ENCODE assay signal across 8 cellular contexts in the genomic region with DNA sequence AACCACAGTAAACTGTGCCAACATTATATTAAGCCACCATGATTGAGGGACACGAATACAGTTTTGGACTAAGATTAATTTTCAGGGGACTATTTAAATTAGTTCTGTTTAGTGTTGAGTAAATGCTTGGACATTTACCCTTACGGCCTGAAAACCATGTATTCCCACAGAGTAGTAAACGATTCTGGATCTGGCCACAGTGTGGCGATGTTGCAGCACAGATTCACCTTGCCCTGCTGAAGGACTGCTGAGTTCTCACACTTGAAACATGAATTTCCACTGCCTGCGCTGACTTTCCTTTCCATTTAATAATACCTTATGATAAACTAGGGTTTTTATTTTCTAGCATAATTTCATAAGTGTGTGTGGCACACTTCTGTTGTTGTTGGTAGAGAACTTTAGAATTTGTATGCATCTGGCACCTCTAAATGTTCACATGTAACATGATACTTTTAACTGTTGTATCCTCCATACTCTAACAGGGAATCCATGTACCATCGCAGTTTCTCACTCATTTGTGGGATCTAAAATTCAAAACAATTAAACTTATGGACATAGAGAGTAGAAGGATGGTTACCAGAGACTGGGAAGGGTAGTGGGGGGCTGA. TPM values are rescaled to one million over a fixed set of nuclear protein-coding genes. Genes with fewer than 3 reads are reported as not detected.
A peak's percentile ranks its signal among the peaks of the same experiment; 100 is the strongest.
DNase-seq lines count a peak whose midpoint lies in the region; ATAC-seq, FAIRE-seq and TF ChIP-seq lines count a peak whose summit lies in the region.

No MANE protein-coding gene starts in this region.

- H3K27me3 ChIP-seq in Panc1 (ENCODE audit: control insufficient read depth, insufficient read depth, low read length), result no peaks in the 10 kb centered on the region

- CTCF ChIA-PET in Panc1 (lab: Charles Lee), result no interaction called here

- no TSS peak for BruUV-seq in Panc1 (replicated peaks; lab: Mats Ljungman, UMichigan)

- peak; percentile 38 for DNase-seq in HS-5 (ENCODE audit: low read depth)
- DNase-seq in Panc1 (ENCODE audit: low read depth, low spot score), result peak; percentile 48
- DNase-seq in activated naive CD4-positive, alpha-beta T cell treated with Interleukin-2 at 50 U/mL for 16 hours, result peak; percentile 56
- peak; percentile 60 for DNase-seq in glomerular visceral epithelial cell (ENCODE audit: extremely low spot score)
- DNase-seq in progenitor cell of endocrine pancreas (ENCODE audit: low spot score, unreplicated experiment), result peak; percentile 69
- DNase-seq in effector CD8-positive, alpha-beta T cell (lab: John Stamatoyannopoulos, UW), result no peak

- no peak overlapping the region for H3K4me3 Mint-ChIP-seq in progenitor cell of endocrine pancreas (ENCODE audit: low read depth)

- no peaks in the 10 kb centered on the region for H3K36me3 ChIP-seq in Panc1 (ENCODE audit: control insufficient read depth, insufficient read depth, low read length)

- no peaks in the 10 kb centered on the region for H3K4me1 Mint-ChIP-seq in progenitor cell of endocrine pancreas (ENCODE audit: low read depth)

- no peaks in the 10 kb centered on the region for H3K9me3 Mint-ChIP-seq in progenitor cell of endocrine pancreas (ENCODE audit: low read depth)

- no peak overlapping the region for H3K27ac ChIP-seq in Panc1 (ENCODE audit: low read length)

- no peaks in the 10 kb centered on the region for H3K36me3 Mint-ChIP-seq in progenitor cell of endocrine pancreas (ENCODE audit: insufficient read depth)

- intact Hi-C loops in Panc1 (cut with micrococcal nuclease; ENCODE audit: unreplicated experiment), result loop anchor here (5.0 to 10.0 kb wide), 3 partner anchors 909 to 1981 kb away; no protein-coding TSS in a partner anchor

- POLR2A ChIA-PET in Panc1 (lab: Charles Lee), result no interaction called here

- ATAC-seq in GM21526 (IDR thresholded peaks at IDR 0.05; ENCODE audit: low FRiP score, unreplicated experiment), result peak; percentile 96
- peak; percentile 83 for ATAC-seq in Panc1

- no peak overlapping the region for H3K27ac Mint-ChIP-seq in progenitor cell of endocrine pancreas

- no peaks in the 10 kb centered on the region for H3K9me3 ChIP-seq in Panc1 (ENCODE audit: control insufficient read depth, insufficient read depth, low read depth, low read length)

- H3K4me1 ChIP-seq in Panc1 (ENCODE audit: control insufficient read depth, insufficient read depth, low read length), result no peaks in the 10 kb centered on the region

- TF ChIP-seq CTCF in Panc1 (IDR thresholded peaks at IDR 0.05) (peak; percentile 80), progenitor cell of endocrine pancreas (IDR thresholded peaks at IDR 0.05; ENCODE audit: unreplicated experiment) (peak; percentile 97)

- peak; percentile 89 for FAIRE-seq in G401.6 (lab: Jason Lieb, UNC)

- H3K27me3 Mint-ChIP-seq in progenitor cell of endocrine pancreas, result no peaks in the 10 kb centered on the region

- in situ Hi-C loops in Panc1 (cut with HindIII; ENCODE audit: low pct_unique_long_range_greater_than_20kb, low sequenced_read_pairs), result no loop called here

- H3K4me3 ChIP-seq in Panc1 (ENCODE audit: low read depth in 2 of 2, low read length in 2 of 2), result no peak overlapping the region

RNA-seq across cellular contexts. Expression of a gene that starts 53.9 kb away (rescaled TPM):
- 14.3 TPM for total RNA-seq in Panc1 (2021; ENCODE audit: unreplicated experiment)
- polyA plus RNA-seq in Panc1 (2012; ENCODE audit: insufficient read length), result 8.5 TPM
- total RNA-seq in progenitor cell of endocrine pancreas, result 30.7 and 35.4 TPM in 2 replicates
